ENCODE assay signal across 8 cellular contexts in the genomic region with DNA sequence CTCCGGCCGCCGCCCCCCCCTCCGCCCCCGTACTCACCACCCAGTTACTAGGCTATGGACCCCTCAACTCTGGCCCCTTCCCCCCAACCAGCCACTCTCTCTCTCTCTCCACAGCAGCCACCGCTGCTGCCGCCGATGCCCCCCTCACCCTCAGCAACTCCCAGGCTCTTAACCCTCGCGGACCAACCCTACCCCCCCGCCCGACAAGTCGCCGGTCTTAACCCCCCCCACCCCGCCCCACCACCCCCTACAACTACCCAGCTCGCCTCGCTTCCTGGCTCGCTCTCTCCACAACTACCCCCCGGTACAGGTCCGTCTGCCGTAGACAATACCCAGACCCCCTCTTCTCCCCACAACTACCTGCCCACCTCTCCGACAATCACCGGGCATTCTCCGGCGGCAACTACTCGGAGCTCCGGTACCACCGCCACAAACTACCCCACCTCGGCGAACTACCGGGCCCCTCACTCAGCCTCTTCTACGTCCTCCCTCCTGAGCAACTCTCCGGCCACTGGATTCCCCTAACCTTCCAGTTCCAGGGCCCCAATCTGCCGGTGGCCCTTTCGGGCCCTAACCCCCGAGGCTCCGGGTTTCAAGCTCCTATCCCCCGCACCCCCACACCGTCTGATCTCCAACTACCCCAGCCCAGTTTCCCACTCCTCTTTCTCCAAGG. TPM values are rescaled to one million over a fixed set of nuclear protein-coding genes. Genes with fewer than 3 reads are reported as not detected.
A peak's percentile ranks its signal among the peaks of the same experiment; 100 is the strongest.
DNase-seq lines count a peak whose midpoint lies in the region; ATAC-seq, FAIRE-seq and TF ChIP-seq lines count a peak whose summit lies in the region.

No MANE protein-coding gene starts in this region.

- intact Hi-C loops in adrenal gland (cut with DNase I): no loop called here

- 0 to 1% (median 1%) methylated on average over 18 to 39 of the region's 39 CpGs for WGBS in adrenal gland, 4 donors

- peaks cover 25% of the 10 kb centered on the region for H3K36me3 ChIP-seq in BE2C
- H3K36me3 ChIP-seq in HUES6 (ENCODE audit: control insufficient read depth, insufficient read depth, low read length): peaks cover 38% of the 10 kb centered on the region
- H3K36me3 ChIP-seq in adrenal gland (replicated peaks in 1 of 2): peaks cover 0 to 29% of the 10 kb centered on the region in 2 donors
- peaks cover 32% of the 10 kb centered on the region for H3K36me3 ChIP-seq in iPS-18a (ENCODE audit: control insufficient read depth, low read depth, low read length)

- DNase-seq in BE2C: no peak
- peak in 6 of 7 donors; percentile 54 to 72 (median 65) for DNase-seq in adrenal gland
- DNase-seq in stimulated activated CD8-positive, alpha-beta memory T cell treated with anti-CD3 and anti-CD28 coated beads, Interleukin-4, amount 100 ng/mL, for 48 hours: peak; percentile 52
- DNase-seq in GM12892 (ENCODE audit: insufficient read length): no peak

- H3K27me3 ChIP-seq in BE2C: no peaks in the 10 kb centered on the region
- no peaks in the 10 kb centered on the region for H3K27me3 ChIP-seq in HUES6 (ENCODE audit: control insufficient read depth, insufficient read depth, low read length)
- H3K27me3 ChIP-seq in adrenal gland: no peaks in the 10 kb centered on the region
- no peaks in the 10 kb centered on the region for H3K27me3 ChIP-seq in iPS-18a (ENCODE audit: control insufficient read depth, insufficient read depth, low read length)

- no peak for FAIRE-seq in GM12892 (lab: Jason Lieb, UNC)

- H3K4me1 ChIP-seq in BE2C (no peaks in the 10 kb centered on the region), HUES6 (ENCODE audit: control insufficient read depth, insufficient read depth, low read length) (peaks cover 15% of the 10 kb centered on the region), adrenal gland (replicated peaks in 1 of 2) (peaks cover 46 to 47% of the 10 kb centered on the region in 2 donors), iPS-18a (ENCODE audit: control insufficient read depth, low read depth, low read length) (peaks cover 20% of the 10 kb centered on the region)

- H3K9ac ChIP-seq in HUES6 (ENCODE audit: low read length) (peak overlapping the region; percentile 92), iPS-18a (ENCODE audit: low read length) (peak overlapping the region; percentile 96)

- peak overlapping the region; percentile 90 for H3K27ac ChIP-seq in HUES6 (ENCODE audit: low read depth, low read length)
- H3K27ac ChIP-seq in adrenal gland: peak overlapping the region; percentile 87 to 91 (median 90)
- peak overlapping the region; percentile 80 for H3K27ac ChIP-seq in iPS-18a (ENCODE audit: low read length)

- no peaks in the 10 kb centered on the region for H3K9me3 ChIP-seq in BE2C
- no peaks in the 10 kb centered on the region for H3K9me3 ChIP-seq in HUES6 (ENCODE audit: control insufficient read depth, insufficient read depth, low read depth, low read length)
- no peaks in the 10 kb centered on the region for H3K9me3 ChIP-seq in adrenal gland (replicated peaks in 1 of 3)
- H3K9me3 ChIP-seq in iPS-18a (ENCODE audit: control insufficient read depth, low read depth, low read length): no peaks in the 10 kb centered on the region

- ATAC-seq in GM21423 (IDR thresholded peaks at IDR 0.05; ENCODE audit: unreplicated experiment): no peak
- no peak for ATAC-seq in GM18511 (IDR thresholded peaks at IDR 0.05; ENCODE audit: unreplicated experiment)

- H3K4me3 ChIP-seq in BE2C (ENCODE audit: low read depth, low read length): peak overlapping the region; percentile 78
- peak overlapping the region; percentile 95 for H3K4me3 ChIP-seq in HUES6 (ENCODE audit: low read depth, low read length)
- peak overlapping the region; percentile 86 to 95 (median 92) for H3K4me3 ChIP-seq in adrenal gland
- H3K4me3 ChIP-seq in iPS-18a (ENCODE audit: low read length): peak overlapping the region; percentile 97

- TF ChIP-seq POLR2A in adrenal gland (IDR thresholded peaks at IDR 0.05) (peak in 1 of 2 donors; percentile 2), GM12892 (IDR thresholded peaks at IDR 0.05; ENCODE audit: low read depth, low read length) (no peak)

- TF ChIP-seq CTCF in BE2C (IDR thresholded peaks at IDR 0.05; ENCODE audit: low read depth, low read length) (no peak), adrenal gland (IDR thresholded peaks at IDR 0.05) (no peak)

RNA-seq across cellular contexts. Expression of gene PHF23, which starts 0.7 kb away (rescaled TPM):
- 47.8 TPM for polyA plus RNA-seq in BE2C (2012; ENCODE audit: insufficient read depth, insufficient read length, low read depth)
- 100 to 1,000 TPM in 1 of 8 donors, 10 to 100 TPM in 7; 33.5 to 141 (median 64.5) TPM for total RNA-seq in adrenal gland
- polyA plus RNA-seq in adrenal gland: 10 to 100 TPM; 28.0 to 80.3 (median 49.6) TPM
- 20.0 TPM for polyA plus RNA-seq in GM12892 (2012; ENCODE audit: missing spikeins)

RNA-seq across cellular contexts. Expression of gene GABARAP, which starts 3.7 kb away (rescaled TPM):
- 101 TPM for polyA plus RNA-seq in BE2C (2012; ENCODE audit: insufficient read depth, insufficient read length, low read depth)
- 1,000 to 10,000 TPM in 1 of 8 donors, 100 to 1,000 TPM in 7; 195 to 1,049 (median 840) TPM for total RNA-seq in adrenal gland
- 1,000 to 10,000 TPM in 2 of 3 donors, 100 to 1,000 TPM in 1; 694 to 1,285 (median 1,047) TPM for polyA plus RNA-seq in adrenal gland
- polyA plus RNA-seq in GM12892 (2012; ENCODE audit: missing spikeins): 238 TPM

RNA-seq across cellular contexts. Expression of gene DVL2, which starts 4.2 kb away (rescaled TPM):
- polyA plus RNA-seq in BE2C (2012; ENCODE audit: insufficient read depth, insufficient read length, low read depth): 36.4 TPM
- total RNA-seq in adrenal gland: 10 to 100 TPM; 25.2 to 87.2 (median 47.9) TPM
- polyA plus RNA-seq in adrenal gland: 10 to 100 TPM; 11.8 to 80.9 (median 19.2) TPM
- 29.3 TPM for polyA plus RNA-seq in GM12892 (2012; ENCODE audit: missing spikeins)

RNA-seq across cellular contexts. Expression of gene CTDNEP1, which starts 13.0 kb away (rescaled TPM):
- polyA plus RNA-seq in BE2C (2012; ENCODE audit: insufficient read depth, insufficient read length, low read depth): 136 TPM
- total RNA-seq in adrenal gland: 100 to 1,000 TPM in 5 of 8 donors, 10 to 100 TPM in 3; 31.3 to 144 (median 126) TPM
- 100 to 1,000 TPM in 1 of 3 donors, 10 to 100 TPM in 2; 67.9 to 177 (median 84.4) TPM for polyA plus RNA-seq in adrenal gland
- 80.4 TPM for polyA plus RNA-seq in GM12892 (2012; ENCODE audit: missing spikeins)

RNA-seq across cellular contexts. Expression of gene ELP5, which starts 13.5 kb away (rescaled TPM):
- polyA plus RNA-seq in BE2C (2012; ENCODE audit: insufficient read depth, insufficient read length, low read depth): 129 TPM
- total RNA-seq in adrenal gland: 10 to 100 TPM; 28.0 to 82.7 (median 58.4) TPM
- polyA plus RNA-seq in adrenal gland: 10 to 100 TPM; 39.0 to 96.5 (median 77.4) TPM
- 49.5 TPM for polyA plus RNA-seq in GM12892 (2012; ENCODE audit: missing spikeins)

Comparison
In these comparisons a context has a peak if more than half of its experiments do, and no peak if none do; other contexts are left out.
1. DNase-seq: peak in adrenal gland (6 of 7) and stimulated activated CD8-positive, alpha-beta memory T cell treated with anti-CD3 and anti-CD28 coated beads, Interleukin-4, amount 100 ng/mL, for 48 hours (single experiment); none in BE2C (single experiment) and GM12892 (single experiment).
2. Peak in every context shown above with its lines, with median percentiles within 50 percentile points of each other: H3K4me3 ChIP-seq and H3K27ac ChIP-seq.